In the genomic region with DNA sequence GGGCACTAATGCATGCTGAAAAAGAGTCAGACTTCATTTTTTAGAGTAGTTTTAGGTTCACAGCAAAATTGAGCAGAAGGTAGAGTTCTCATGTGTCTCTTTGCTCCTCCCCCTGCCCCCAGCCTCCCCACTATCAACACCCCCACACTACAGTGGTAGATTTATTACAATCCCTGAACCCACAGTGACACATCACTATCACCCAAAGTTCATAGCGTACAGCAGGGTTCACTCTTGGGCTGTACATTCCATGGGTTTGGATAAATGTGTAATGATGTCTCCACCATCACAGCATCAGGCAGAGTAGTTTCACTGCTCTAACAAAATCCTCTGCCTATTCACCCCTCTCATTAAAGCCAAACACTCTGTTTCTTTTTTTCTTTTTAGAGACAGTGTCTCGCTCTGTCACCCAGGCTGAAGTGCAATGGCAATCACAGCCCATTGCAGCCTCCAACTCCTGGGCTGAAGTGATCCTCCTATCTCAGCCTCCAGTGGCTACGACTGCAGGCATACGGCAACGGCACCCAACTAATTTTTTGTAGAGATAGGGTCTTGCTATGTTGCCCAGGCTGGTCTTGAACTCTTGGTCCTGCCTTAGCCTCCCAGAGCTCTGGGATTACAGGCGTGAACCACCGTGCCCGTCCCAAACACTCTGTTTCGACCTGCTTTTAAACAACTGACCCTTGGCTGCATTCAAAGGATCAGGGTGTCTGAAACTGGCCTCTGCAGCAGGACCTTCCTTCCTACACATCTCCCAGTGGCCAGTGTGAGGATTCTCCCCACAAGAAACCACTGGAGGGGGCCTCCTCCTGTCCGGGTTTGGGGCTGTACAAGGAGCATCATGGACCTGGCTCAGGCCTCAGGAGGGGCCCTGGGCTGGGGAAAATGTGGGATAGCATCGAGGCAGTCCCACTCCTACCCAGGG, we compare ENCODE assay signal across 12 cellular contexts. TPM values are rescaled to one million over a fixed set of nuclear protein-coding genes. Genes with fewer than 3 reads are reported as not detected.
A peak's percentile ranks its signal among the peaks of the same experiment; 100 is the strongest.
DNase-seq lines count a peak whose midpoint lies in the region; ATAC-seq and TF ChIP-seq lines count a peak whose summit lies in the region.
"Had no signal": no experiment of that assay in that cellular context is flagged by ENCODE, and none has a peak within 500 bp of the region (broad histone marks: within the 10 kb centered on the region; RNA-seq: fewer than 3 reads in every experiment).

No MANE protein-coding gene starts in this region.

- POLR2A ChIA-PET in HEK293 (lab: Yijun Ruan, JAX), result interaction anchor here (0.7 kb wide), 1 partner anchor 236 kb away, joined by 4 read pairs; no protein-coding TSS in a partner anchor

- intact Hi-C loops in left colon (cut with DNase I, micrococcal nuclease), result no loop called here

- H3K27me3 ChIP-seq in adipocyte (replicated peaks; ENCODE audit: control insufficient read depth, insufficient read depth, low read length), result no peaks in the 10 kb centered on the region
- H3K27me3 ChIP-seq: SJSA1 had no signal

- H3K4me3 ChIP-seq in HEK293 (ENCODE audit: low read depth, low read length), result no peak overlapping the region
- peak overlapping the region; percentile 83 for H3K4me3 ChIP-seq in adipocyte (ENCODE audit: low read length)
- H3K4me3 ChIP-seq: SJSA1 had no signal

- TF ChIP-seq CTCF in HEK293 (tag by site-specific recombination; IDR thresholded peaks at IDR 0.05), result no peak

- CTCF ChIA-PET in HEK293 (lab: Yijun Ruan, JAX), result interaction anchor here (0.7 kb wide), 2 partner anchors 23 to 128 kb away, joined by 3 to 4 read pairs; no protein-coding TSS in a partner anchor

- ATAC-seq in left colon (peak; percentile 4), HG03135 (IDR thresholded peaks at IDR 0.05; ENCODE audit: unreplicated experiment) (no peak)

- H3K4me1 ChIP-seq in HEK293 (ENCODE audit: control insufficient read depth, insufficient read depth, low read length) (no peaks in the 10 kb centered on the region; the same call in 1 of the 2 replicates), adipocyte (ENCODE audit: control insufficient read depth, insufficient read depth, low read length) (peaks cover 31% of the 10 kb centered on the region)

- H3K9ac ChIP-seq in adipocyte (ENCODE audit: low read length), result peak overlapping the region; percentile 93
- H3K9ac ChIP-seq: KMS-11 had no signal

- H3K9me3 ChIP-seq in HEK293 (ENCODE audit: control insufficient read depth, insufficient read depth, low read depth, low read length), result no peaks in the 10 kb centered on the region
- H3K9me3 ChIP-seq in adipocyte (ENCODE audit: control insufficient read depth, low read length), result no peaks in the 10 kb centered on the region
- H3K9me3 ChIP-seq: SJSA1 had no signal

- H3K36me3 ChIP-seq in HEK293 (ENCODE audit: control insufficient read depth in 2 of 2, insufficient read depth in 1 of 2, low read length in 2 of 2), result no peaks in the 10 kb centered on the region
- peaks cover 28% of the 10 kb centered on the region for H3K36me3 ChIP-seq in adipocyte (ENCODE audit: control insufficient read depth, insufficient read depth, low read length, severe bottlenecking)
- H3K36me3 ChIP-seq: SJSA1 had no signal

- H3K27ac ChIP-seq in HEK293 (ENCODE audit: extremely low read depth, low read depth, low read length), result no peak overlapping the region
- peak overlapping the region; percentile 94 for H3K27ac ChIP-seq in substantia nigra (ENCODE audit: low read depth, low read length, poor library complexity, severe bottlenecking)
- H3K27ac ChIP-seq: KMS-11, SJSA1 had no signal

- DNase-seq in adipocyte (ENCODE audit: low read depth), result no peak
- DNase-seq in left colon, result no peak
- DNase-seq in substantia nigra (lab: John Stamatoyannopoulos, UW), result no peak
- DNase-seq in kidney glomerular epithelial cell (lab: John Stamatoyannopoulos, UW), result no peak
- DNase-seq in stimulated activated CD4-positive, alpha-beta T cell treated with anti-CD3 and anti-CD28 coated beads, Interleukin-12 subunit alpha, Interleukin-12 subunit beta, amount 100 ng/mL, for 4 hours, result no peak
- no peak for DNase-seq in C1 segment of cervical spinal cord (lab: John Stamatoyannopoulos, UW)
- DNase-seq: activated naive CD4-positive, alpha-beta T cell treated with anti-CD3 and anti-CD28 coated beads, Interleukin-2, amount 50 U/mL, for 16 hours; stimulated activated CD4-positive, alpha-beta T cell treated with anti-CD3 and anti-CD28 coated beads, Interleukin-4, amount 100 ng/mL, for 4 hours had no signal

TF ChIP-seq in HEK293, 187 proteins besides CTCF, POLR2A, EP300 and RAD21:
- TF ChIP-seq ZNF121 (tag by site-specific recombination; IDR thresholded peaks at IDR 0.05) (peak; percentile 92), ZNF354C (tag by site-specific recombination; IDR thresholded peaks at IDR 0.05; ENCODE audit: borderline replicate concordance, low read depth) (no peak), ZFHX2 (tag by site-specific recombination; conservative IDR thresholded peaks at IDR 0.05) (peak; percentile 40; the same call in 1 of the 2 replicates), EGR2 (tag by site-specific recombination; IDR thresholded peaks at IDR 0.05; ENCODE audit: low read depth) (peak; percentile 40; the same call in 1 of the 2 replicates), ZNF184 (tag by site-specific recombination; IDR thresholded peaks at IDR 0.05) (no peak)

RNA-seq across cellular contexts. Expression of gene BEST1, which starts 4.2 kb away (rescaled TPM):
- 1 to 10 TPM in 1 of 2 donors, under 1 TPM in 1; 0.64 to 1.6 TPM for total RNA-seq in left colon

RNA-seq across cellular contexts. Expression of gene FTH1, which starts 13.1 kb away (rescaled TPM):
- total RNA-seq in left colon, result 1,000 to 10,000 TPM; 4,322 to 5,591 TPM

RNA-seq across cellular contexts. Expression of gene RAB3IL1, which starts 37.0 kb away (rescaled TPM):
- 1 to 10 TPM; 3.1 to 7.0 TPM for total RNA-seq in left colon
